10 cellular contexts compared by ENCODE assay signal in genomic region chr12:76588881-76589565, GRCh38. TPM values are rescaled to one million over a fixed set of nuclear protein-coding genes. Genes with fewer than 3 reads are reported as not detected.
DNase-seq lines count a peak whose midpoint lies in the region; ATAC-seq and TF ChIP-seq lines count a peak whose summit lies in the region.
"Had no signal": no experiment of that assay in that cellular context is flagged by ENCODE, and none has a peak within 500 bp of the region (broad histone marks: within the 10 kb centered on the region; RNA-seq: fewer than 3 reads in every experiment).

No MANE protein-coding gene starts in this region.

- no peak overlapping the region for H3K4me3 ChIP-seq in breast epithelium
- H3K4me3 ChIP-seq in urinary bladder (ENCODE audit: low read depth, low read length) = no peak overlapping the region

- intact Hi-C loops in MCF 10A (cut with micrococcal nuclease) = loop anchor here (1.0 to 10.0 kb wide), 2 partner anchors 507 to 554 kb away; partner anchors contain the start of gene PHLDA1
- intact Hi-C loops in breast epithelium (cut with DNase I; ENCODE audit: low total_unique reads) = no loop called here
- intact Hi-C loops in posterior cingulate gyrus (cut with DNase I) = no loop called here

- H3K36me3 Mint-ChIP-seq in MCF 10A (ENCODE audit: insufficient read depth, unreplicated experiment) = no peaks in the 10 kb centered on the region
- no peaks in the 10 kb centered on the region for H3K36me3 Mint-ChIP-seq in T-helper 1 cell treated with Interleukin-12 subunit alpha and Interleukin-12 subunit beta and Interleukin-4 antibody, amounts not matched to agents 30 μg/mL and 1 μg/mL, for 36 hours (ENCODE audit: low read depth)
- H3K36me3 Mint-ChIP-seq: naive thymus-derived CD8-positive, alpha-beta T cell had no signal

- H3K36me3 ChIP-seq in breast epithelium = no peaks in the 10 kb centered on the region
- no peaks in the 10 kb centered on the region for H3K36me3 ChIP-seq in urinary bladder (ENCODE audit: insufficient read depth)

- no peak overlapping the region for H3K4me3 Mint-ChIP-seq in MCF 10A (ENCODE audit: unreplicated experiment)
- no peak overlapping the region for H3K4me3 Mint-ChIP-seq in T-helper 1 cell treated with Interleukin-12 subunit alpha and Interleukin-12 subunit beta and Interleukin-4 antibody, amounts not matched to agents 30 μg/mL and 1 μg/mL, for 36 hours
- H3K4me3 Mint-ChIP-seq: naive thymus-derived CD8-positive, alpha-beta T cell had no signal

- CTCF ChIA-PET in MCF 10A (lab: Yijun Ruan, JAX) = interaction anchor here (0.5 to 4.8 kb wide), 15 partner anchors 15 to 552 kb away, joined by 3 to 60 read pairs (median 4); partner anchors contain the start of genes BBS10 and OSBPL8

- H3K9me3 ChIP-seq in breast epithelium = no peaks in the 10 kb centered on the region
- H3K9me3 ChIP-seq: SK-N-SH had no signal

- H3K27ac ChIP-seq in breast epithelium (peak overlapping the region in 1 of 2 donors; percentile 64), urinary bladder (ENCODE audit: low read depth) (peak overlapping the region; percentile 10)

- H3K9me3 Mint-ChIP-seq in MCF 10A (ENCODE audit: unreplicated experiment) = no peaks in the 10 kb centered on the region
- H3K9me3 Mint-ChIP-seq in T-helper 1 cell treated with Interleukin-12 subunit alpha and Interleukin-12 subunit beta and Interleukin-4 antibody, amounts not matched to agents 30 μg/mL and 1 μg/mL, for 36 hours = no peaks in the 10 kb centered on the region

- BruUV-seq in MCF 10A (replicated peaks; lab: Mats Ljungman, UMichigan) = no TSS peak

- no peaks in the 10 kb centered on the region for H3K27me3 Mint-ChIP-seq in MCF 10A (ENCODE audit: insufficient read depth, unreplicated experiment)
- H3K27me3 Mint-ChIP-seq in T-helper 1 cell treated with Interleukin-12 subunit alpha and Interleukin-12 subunit beta and Interleukin-4 antibody, amounts not matched to agents 30 μg/mL and 1 μg/mL, for 36 hours (ENCODE audit: low read depth) = no peaks in the 10 kb centered on the region
- H3K27me3 Mint-ChIP-seq: naive thymus-derived CD8-positive, alpha-beta T cell had no signal

- no peak for ATAC-seq in GM21786 (IDR thresholded peaks at IDR 0.05; ENCODE audit: unreplicated experiment)
- ATAC-seq: naive thymus-derived CD8-positive, alpha-beta T cell had no signal

- TF ChIP-seq CTCF in MCF 10A (IDR thresholded peaks at IDR 0.05; ENCODE audit: unreplicated experiment) = no peak
- no peak for TF ChIP-seq CTCF in breast epithelium (IDR thresholded peaks at IDR 0.05)

- H3K4me1 Mint-ChIP-seq in MCF 10A (ENCODE audit: insufficient read depth, unreplicated experiment) = peaks cover 31% of the 10 kb centered on the region
- H3K4me1 Mint-ChIP-seq in T-helper 1 cell treated with Interleukin-12 subunit alpha and Interleukin-12 subunit beta and Interleukin-4 antibody, amounts not matched to agents 30 μg/mL and 1 μg/mL, for 36 hours (ENCODE audit: low read depth) = peaks cover 7% of the 10 kb centered on the region

- H3K27me3 ChIP-seq in breast epithelium = no peaks in the 10 kb centered on the region

- no peak for TF ChIP-seq POLR2A in breast epithelium (IDR thresholded peaks at IDR 0.05)

- H3K4me1 ChIP-seq in breast epithelium (no peaks in the 10 kb centered on the region), urinary bladder (ENCODE audit: insufficient read depth) (no peaks in the 10 kb centered on the region)

- peak overlapping the region; percentile 63 for H3K27ac Mint-ChIP-seq in MCF 10A (ENCODE audit: low read depth, unreplicated experiment)
- peak overlapping the region; percentile 52 for H3K27ac Mint-ChIP-seq in T-helper 1 cell treated with Interleukin-12 subunit alpha and Interleukin-12 subunit beta and Interleukin-4 antibody, amounts not matched to agents 30 μg/mL and 1 μg/mL, for 36 hours
- H3K27ac Mint-ChIP-seq: naive thymus-derived CD8-positive, alpha-beta T cell had no signal

- POLR2A ChIA-PET in MCF 10A (lab: Yijun Ruan, JAX) = interaction anchor here (0.6 to 5.1 kb wide), 17 partner anchors 9 to 557 kb away, joined by 3 to 62 read pairs (median 5); partner anchors contain the start of genes BBS10, OSBPL8 and PHLDA1

- peak; percentile 90 for DNase-seq in MCF 10A (ENCODE audit: unreplicated experiment)
- DNase-seq in breast epithelium (ENCODE audit: low spot score in 2 of 2) = no peak
- DNase-seq in iris pigment epithelial cell (ENCODE audit: low read depth) = peak; percentile 98
- DNase-seq in NCI-H2029 (lab: John Stamatoyannopoulos, UW) = no peak
- DNase-seq in posterior cingulate gyrus = no peak
- DNase-seq: naive thymus-derived CD8-positive, alpha-beta T cell; SK-N-SH had no signal

RNA-seq across cellular contexts. Expression of gene OSBPL8, which starts 29.5 kb away (rescaled TPM):
- 71.1 and 77.2 TPM in 2 replicates for total RNA-seq in MCF 10A (2022)
- 10 to 100 TPM; 77.6 to 89.1 (median 87.2) TPM for total RNA-seq in breast epithelium
- 153 TPM for total RNA-seq in urinary bladder
- 24.4 TPM for polyA plus RNA-seq in urinary bladder

Comparison
In these comparisons a context has a peak if more than half of its experiments do, and no peak if none do; other contexts are left out.
1. DNase-seq: peak in MCF 10A (single experiment) and iris pigment epithelial cell (single experiment); none in breast epithelium (0 of 2), NCI-H2029 (single experiment) and posterior cingulate gyrus (0 of 10).